Comparison of ENCODE assay signal across 16 cellular contexts in genomic region chr3:58062469-58062868, GRCh38. TPM values are rescaled to one million over a fixed set of nuclear protein-coding genes. Genes with fewer than 3 reads are reported as not detected.
DNase-seq lines count a peak whose midpoint lies in the region; FAIRE-seq and TF ChIP-seq lines count a peak whose summit lies in the region.
"Had no signal": no experiment of that assay in that cellular context is flagged by ENCODE, and none has a peak within 500 bp of the region (broad histone marks: within the 10 kb centered on the region; RNA-seq: fewer than 3 reads in every experiment).

No MANE protein-coding gene starts in this region.

- no peak for TF ChIP-seq RAD21 in liver (IDR thresholded peaks at IDR 0.05)

- no peak for FAIRE-seq in astrocyte (lab: Jason Lieb, UNC)
- FAIRE-seq: keratinocyte had no signal

- peak overlapping the region; percentile 13 for H3K27ac Mint-ChIP-seq in astrocyte (ENCODE audit: unreplicated experiment)
- no peak overlapping the region for H3K27ac Mint-ChIP-seq in Calu3 (ENCODE audit: unreplicated experiment)
- H3K27ac Mint-ChIP-seq: stimulated activated naive CD8-positive, alpha-beta T cell treated with anti-CD3 and anti-CD28 coated beads, Interleukin-15, amount 100 ng/mL, for 72 hours; T-helper 1 cell treated with Interleukin-12 subunit alpha and Interleukin-12 subunit beta and Interleukin-4 antibody, amounts not matched to agents 30 μg/mL and 1 μg/mL, for 36 hours had no signal

- H3K4me3 Mint-ChIP-seq in astrocyte (ENCODE audit: unreplicated experiment) (no peak overlapping the region), Calu3 (ENCODE audit: low read depth, unreplicated experiment) (no peak overlapping the region)
- H3K4me3 Mint-ChIP-seq: stimulated activated naive CD8-positive, alpha-beta T cell treated with anti-CD3 and anti-CD28 coated beads, Interleukin-15, amount 100 ng/mL, for 72 hours; T-helper 1 cell treated with Interleukin-12 subunit alpha and Interleukin-12 subunit beta and Interleukin-4 antibody, amounts not matched to agents 30 μg/mL and 1 μg/mL, for 36 hours had no signal

- H3K27ac ChIP-seq in HEK293 (ENCODE audit: extremely low read depth, low read depth, low read length) (no peak overlapping the region), astrocyte (ENCODE audit: low read depth, low read length) (no peak overlapping the region), liver (ENCODE audit: low read depth in 1 of 2, low read length in 2 of 2) (peak overlapping the region; percentile 51 to 66), testis (peak overlapping the region; percentile 22 to 44)

- 58% methylated on average over 5 of the region's 5 CpGs for WGBS in liver
- WGBS in testis, 2 donors = 40 to 57% methylated on average over 5 of the region's 5 CpGs

- peaks cover 41% of the 10 kb centered on the region for H4K20me1 ChIP-seq in astrocyte (ENCODE audit: insufficient read depth, low read length)

- CTCF ChIA-PET in HEK293 (lab: Yijun Ruan, JAX) = interaction anchor here (0.7 kb wide), 1 partner anchor 115 kb away, joined by 3 read pairs; no protein-coding TSS in a partner anchor
- CTCF ChIA-PET in Calu3 (lab: Charles Lee) = no interaction called here

- peaks cover 77% of the 10 kb centered on the region for H3K4me1 Mint-ChIP-seq in astrocyte (ENCODE audit: low read depth, unreplicated experiment)
- H3K4me1 Mint-ChIP-seq in Calu3 (ENCODE audit: low read depth, unreplicated experiment) = peaks cover 47% of the 10 kb centered on the region

- DNase-seq in astrocyte (ENCODE audit: low read depth) (no peak), testis (no peak), SHP77 (lab: John Stamatoyannopoulos, UW) (no peak), Calu3 (no peak), HuH-7.5 (ENCODE audit: low spot score) (no peak), DMS153 treated with DMSO at 0.1 percent for 48 hours (lab: John Stamatoyannopoulos, UW; ENCODE audit: unreplicated experiment) (no peak)
- DNase-seq: activated CD4-positive, alpha-beta T cell treated with anti-CD3 and anti-CD28 coated beads for 4 hours; activated T-cell treated with anti-CD3 and anti-CD28 coated beads, Interleukin-2, amount 50 U/mL, for 1 hour; dermis blood vessel endothelial cell; HCEC 1CT; MG63; stimulated activated naive CD8-positive, alpha-beta T cell treated with anti-CD3 and anti-CD28 coated beads, Interleukin-15, amount 100 ng/mL, for 72 hours had no signal

- no TSS peak for BruUV-seq in Calu3 (replicated peaks; lab: Mats Ljungman, UMichigan)

- TF ChIP-seq POLR2A in testis (IDR thresholded peaks at IDR 0.05) = no peak

- no peak overlapping the region for H3K4me2 ChIP-seq in astrocyte (ENCODE audit: low read length)

- H3K36me3 Mint-ChIP-seq in astrocyte (ENCODE audit: low read depth, unreplicated experiment) (peaks cover 12% of the 10 kb centered on the region), Calu3 (ENCODE audit: insufficient read depth, unreplicated experiment) (peaks cover 15% of the 10 kb centered on the region)

- intact Hi-C loops in testis (cut with DNase I; ENCODE audit: low total_unique reads) (no loop called here), Calu3 (cut with micrococcal nuclease; ENCODE audit: unreplicated experiment) (no loop called here)

- H3K79me2 ChIP-seq in astrocyte (ENCODE audit: insufficient read depth, low read length) = peaks cover 94% of the 10 kb centered on the region

- H3K27me3 Mint-ChIP-seq in astrocyte (ENCODE audit: low read depth, unreplicated experiment) = no peaks in the 10 kb centered on the region
- H3K27me3 Mint-ChIP-seq in Calu3 (ENCODE audit: unreplicated experiment) = no peaks in the 10 kb centered on the region
- H3K27me3 Mint-ChIP-seq: stimulated activated naive CD8-positive, alpha-beta T cell treated with anti-CD3 and anti-CD28 coated beads, Interleukin-15, amount 100 ng/mL, for 72 hours had no signal

- H3K4me3 ChIP-seq in HEK293 (ENCODE audit: low read depth, low read length) = no peak overlapping the region
- no peak overlapping the region for H3K4me3 ChIP-seq in astrocyte (ENCODE audit: insufficient read depth, low read depth, low read length)
- H3K4me3 ChIP-seq in liver (ENCODE audit: low read depth in 1 of 3, low read length in 3 of 3) = no peak overlapping the region
- H3K4me3 ChIP-seq in testis = no peak overlapping the region
- H3K4me3 ChIP-seq: MG63 had no signal

- H3K27me3 ChIP-seq in astrocyte (ENCODE audit: insufficient read depth, low read length) (no peaks in the 10 kb centered on the region), liver (ENCODE audit: control insufficient read depth in 4 of 4, insufficient read depth in 4 of 4, low read length in 3 of 4) (no peaks in the 10 kb centered on the region), testis (no peaks in the 10 kb centered on the region)
- H3K27me3 ChIP-seq: MG63 had no signal

- POLR2A ChIA-PET in HEK293 (lab: Yijun Ruan, JAX) = no interaction called here

- H3K9me3 Mint-ChIP-seq in astrocyte (ENCODE audit: unreplicated experiment) = no peaks in the 10 kb centered on the region
- no peaks in the 10 kb centered on the region for H3K9me3 Mint-ChIP-seq in Calu3 (ENCODE audit: low read depth, unreplicated experiment)
- H3K9me3 Mint-ChIP-seq: stimulated activated naive CD8-positive, alpha-beta T cell treated with anti-CD3 and anti-CD28 coated beads, Interleukin-15, amount 100 ng/mL, for 72 hours; T-helper 1 cell treated with Interleukin-12 subunit alpha and Interleukin-12 subunit beta and Interleukin-4 antibody, amounts not matched to agents 30 μg/mL and 1 μg/mL, for 36 hours had no signal

- H3K9ac ChIP-seq in astrocyte (ENCODE audit: low read length) (no peak overlapping the region), liver (ENCODE audit: low read depth in 1 of 2, low read length in 2 of 2) (no peak overlapping the region)

- H3K36me3 ChIP-seq in HEK293 (ENCODE audit: control insufficient read depth in 2 of 2, insufficient read depth in 1 of 2, low read length in 2 of 2) (no peaks in the 10 kb centered on the region), astrocyte (ENCODE audit: insufficient read depth, low read length) (no peaks in the 10 kb centered on the region), liver (ENCODE audit: control insufficient read depth in 4 of 4, insufficient read depth in 3 of 4, low read depth in 1 of 4, low read length in 3 of 4) (no peaks in the 10 kb centered on the region), testis (ENCODE audit: low read depth, missing control alignments) (no peaks in the 10 kb centered on the region)
- H3K36me3 ChIP-seq: MG63 had no signal

- peaks cover 12% of the 10 kb centered on the region; the same call in 1 of the 2 replicates for H3K4me1 ChIP-seq in HEK293 (ENCODE audit: control insufficient read depth, insufficient read depth, low read length)
- peaks cover 68% of the 10 kb centered on the region for H3K4me1 ChIP-seq in astrocyte (ENCODE audit: insufficient read depth, low read length)
- peaks cover 8 to 69% (median 52%) of the 10 kb centered on the region in 4 donors for H3K4me1 ChIP-seq in liver (ENCODE audit: control insufficient read depth in 4 of 4, insufficient read depth in 4 of 4, low read length in 3 of 4)
- H3K4me1 ChIP-seq in testis = peaks cover 46% of the 10 kb centered on the region

- H2AFZ ChIP-seq in astrocyte (ENCODE audit: low read depth, low read length) = no peak overlapping the region

- TF ChIP-seq CTCF in HEK293 (tag by site-specific recombination; IDR thresholded peaks at IDR 0.05) (no peak), astrocyte (IDR thresholded peaks at IDR 0.05; ENCODE audit: insufficient read depth, low read depth, low read length) (no peak), liver (IDR thresholded peaks at IDR 0.05; ENCODE audit: low read depth, low read length, missing input control) (no peak), testis (IDR thresholded peaks at IDR 0.05) (no peak), Calu3 (IDR thresholded peaks at IDR 0.05; ENCODE audit: unreplicated experiment) (no peak)

- H3K9me3 ChIP-seq in HEK293 (ENCODE audit: control insufficient read depth, insufficient read depth, low read depth, low read length) (no peaks in the 10 kb centered on the region), astrocyte (ENCODE audit: insufficient read depth, low read depth, low read length) (no peaks in the 10 kb centered on the region), liver (ENCODE audit: control insufficient read depth in 4 of 4, low read length in 3 of 4) (no peaks in the 10 kb centered on the region), testis (no peaks in the 10 kb centered on the region)
- H3K9me3 ChIP-seq: MG63 had no signal

TF ChIP-seq in HEK293, 187 proteins besides CTCF, POLR2A, EP300 and RAD21:
- TF ChIP-seq ZBTB17 (tag by site-specific recombination; IDR thresholded peaks at IDR 0.05) = peak; percentile 74
- TF ChIP-seq MEIS1 (CRISPR knock-in tag; IDR thresholded peaks at IDR 0.05; ENCODE audit: borderline replicate concordance) = no peak

TF ChIP-seq in liver, 16 proteins besides CTCF, POLR2A, EP300 and RAD21 (continues in another document):
- TF ChIP-seq FOXA1 (IDR thresholded peaks at IDR 0.05) = no peak
- no peak for TF ChIP-seq HNF4G (IDR thresholded peaks at IDR 0.05)
- no peak for TF ChIP-seq EGR1 (IDR thresholded peaks at IDR 0.05; ENCODE audit: low read depth in 2 of 2)
- no peak for TF ChIP-seq SP1 (IDR thresholded peaks at IDR 0.05)
- no peak for TF ChIP-seq HNF4A (conservative IDR thresholded peaks at IDR 0.05)
- no peak for TF ChIP-seq ZBTB33 (IDR thresholded peaks at IDR 0.05)
- no peak for TF ChIP-seq TAF1 (conservative IDR thresholded peaks at IDR 0.05)
- no peak for TF ChIP-seq GABPA (IDR thresholded peaks at IDR 0.05 in 1 of 2, conservative IDR thresholded peaks at IDR 0.05 in 1 of 2)
- no peak for TF ChIP-seq MAX (IDR thresholded peaks at IDR 0.05)

RNA-seq across cellular contexts. Expression of gene FLNB, which starts 54.2 kb away (rescaled TPM):
- total RNA-seq in astrocyte (434 and 521 TPM in 2 replicates), liver (100 to 1,000 TPM in 1 of 2 donors, 10 to 100 TPM in 1; 53.8 to 124 TPM), testis (100 to 1,000 TPM; 166 to 199 TPM), Calu3 (2022) (136 and 147 TPM in 2 replicates)
- polyA plus RNA-seq in liver (10 to 100 TPM; 22.9 to 34.7 TPM), testis (ENCODE audit: insufficient read depth, low read depth, low replicate concordance) (105 TPM)

Comparison
In these comparisons a context has a peak if more than half of its experiments do, and no peak if none do; other contexts are left out.
1. H3K27ac ChIP-seq: peak in liver (2 of 2) and testis (2 of 2); none in HEK293 (single experiment) and astrocyte (single experiment).